7 cellular contexts compared by ENCODE assay signal in genomic region chr11:66545701-66546367, GRCh38.
DNase-seq lines count a peak whose midpoint lies in the region; ATAC-seq and TF ChIP-seq lines count a peak whose summit lies in the region.

ZDHHC24 (minus strand) TSS chr11:66546048; CDS start chr11:66546003, 45 bp downstream.

- peak within 1 kb of the TSS; percentile 71 for H3K4me3 ChIP-seq in astrocyte of the spinal cord (ENCODE audit: low read depth, low read length)
- H3K4me3 ChIP-seq in retinal pigment epithelial cell (ENCODE audit: low read length), result peak within 1 kb of the TSS; percentile 62

- ATAC-seq in GM18505 (IDR thresholded peaks at IDR 0.05; ENCODE audit: unreplicated experiment) (peak; percentile 83), HG02973 (IDR thresholded peaks at IDR 0.05; ENCODE audit: unreplicated experiment) (peak; percentile 77)

- TF ChIP-seq CTCF in astrocyte of the spinal cord (IDR thresholded peaks at IDR 0.05; ENCODE audit: low read depth, low read length) (no peak), retinal pigment epithelial cell (conservative IDR thresholded peaks at IDR 0.05; ENCODE audit: low read depth, low read length) (no peak)

- in situ Hi-C loops in astrocyte of the spinal cord (cut with HindIII; ENCODE audit: low sequenced_read_pairs), result no loop called here

- DNase-seq in NCI-H2029 (lab: John Stamatoyannopoulos, UW), result peak; percentile 95
- peak; percentile 97 for DNase-seq in T1000 (lab: John Stamatoyannopoulos, UW)
- DNase-seq in astrocyte of the spinal cord (ENCODE audit: low read depth, low spot score), result peak; percentile 99
- peak; percentile 61 to 97 (median 93) for DNase-seq in hypothalamus (lab: John Stamatoyannopoulos, UW)
- peak; percentile 80 for DNase-seq in retinal pigment epithelial cell (ENCODE audit: low read depth)

- peak; percentile 86 for TF ChIP-seq POLR2A in GM18505 (IDR thresholded peaks at IDR 0.05; ENCODE audit: borderline replicate concordance, extremely low read depth, insufficient read depth, insufficient read length)

Comparison
In these comparisons a context has a peak if more than half of its experiments do, and no peak if none do; other contexts are left out.
1. Peak in every context shown above with its lines: DNase-seq, ATAC-seq and H3K4me3 ChIP-seq.